ENCODE assay signal across 21 cellular contexts in the genomic region with DNA sequence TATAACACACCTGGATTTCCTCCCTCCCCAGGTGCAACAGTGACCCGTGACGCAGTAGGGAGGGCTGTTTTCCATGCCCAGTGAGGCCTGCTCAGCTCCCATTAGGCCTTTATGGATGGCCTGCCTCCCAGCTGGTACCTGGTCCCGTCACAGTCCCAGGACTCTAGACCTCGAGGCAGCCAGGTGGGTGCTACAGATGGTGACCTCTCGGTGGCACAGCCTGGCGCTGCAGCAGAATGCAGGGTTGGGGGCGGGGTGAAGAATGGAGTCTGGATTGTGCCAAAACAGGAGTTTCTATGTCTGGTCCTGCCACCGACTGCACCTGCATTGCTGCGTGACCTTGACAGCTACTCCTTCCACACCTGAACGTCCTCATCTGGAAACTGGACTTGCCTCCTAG. TPM values are rescaled to one million over a fixed set of nuclear protein-coding genes. Genes with fewer than 3 reads are reported as not detected.
DNase-seq lines count a peak whose midpoint lies in the region; ATAC-seq and TF ChIP-seq lines count a peak whose summit lies in the region.
"Had no signal": no experiment of that assay in that cellular context is flagged by ENCODE, and none has a peak within 500 bp of the region (broad histone marks: within the 10 kb centered on the region; RNA-seq: fewer than 3 reads in every experiment).

No MANE protein-coding gene starts in this region.

- H3K9me3 ChIP-seq in upper lobe of right lung (no peaks in the 10 kb centered on the region), psoas muscle (no peaks in the 10 kb centered on the region)
- H3K9me3 ChIP-seq: thyroid gland had no signal

- H3K4me3 ChIP-seq in upper lobe of right lung (no peak overlapping the region), psoas muscle (no peak overlapping the region)
- H3K4me3 ChIP-seq: lung, neural progenitor cell, thyroid gland had no signal

- no peaks in the 10 kb centered on the region for H3K36me3 ChIP-seq in upper lobe of right lung
- no peaks in the 10 kb centered on the region for H3K36me3 ChIP-seq in psoas muscle (ENCODE audit: insufficient read depth in 1 of 2, low read depth in 1 of 2)
- H3K36me3 ChIP-seq: neural progenitor cell, thyroid gland had no signal

- ATAC-seq in upper lobe of right lung (no peak), psoas muscle (no peak)
- ATAC-seq: activated naive CD8-positive, alpha-beta T cell treated with anti-CD3 and anti-CD28 coated beads, Interleukin-2, amount 50 U/mL, for 24 hours had no signal

- intact Hi-C loops in upper lobe of right lung (cut with DNase I): no loop called here
- intact Hi-C loops in psoas muscle (cut with DNase I): no loop called here

- no peaks in the 10 kb centered on the region for H3K4me1 ChIP-seq in upper lobe of right lung
- H3K4me1 ChIP-seq in psoas muscle: no peaks in the 10 kb centered on the region
- H3K4me1 ChIP-seq: neural progenitor cell, thyroid gland had no signal

- TF ChIP-seq CTCF in upper lobe of right lung (IDR thresholded peaks at IDR 0.05) (no peak), psoas muscle (IDR thresholded peaks at IDR 0.05) (no peak)

- DNase-seq in DMS79 treated with DMSO at 0.1 percent for 48 hours (lab: John Stamatoyannopoulos, UW) (peak; percentile 37), DMS79 (lab: John Stamatoyannopoulos, UW) (no peak), NCI-H187 (lab: John Stamatoyannopoulos, UW) (peak; percentile 75 to 81), NCI-H69 (lab: John Stamatoyannopoulos, UW) (peak; percentile 91), left kidney (ENCODE audit: low read depth, low spot score) (peak; percentile 63), T-helper 9 cell (no peak), upper lobe of right lung (no peak), psoas muscle (no peak)
- DNase-seq: activated CD4-positive, alpha-beta T cell treated with anti-CD3 and anti-CD28 coated beads for 4 hours; activated gamma-delta T cell treated with Interleukin-2 at 50 U/mL for 16 hours; activated naive CD8-positive, alpha-beta T cell treated with anti-CD3 and anti-CD28 coated beads, Interleukin-2, amount 50 U/mL, for 24 hours; activated T-cell treated with anti-CD3 and anti-CD28 coated beads, Interleukin-2, amount 50 U/mL, for 24 hours; cerebellar nuclear complex; H9; kidney glomerular epithelial cell; NCI-H1048; NCI-H226; posterior cingulate gyrus; thyroid gland had no signal

- no peak overlapping the region for H3K27ac ChIP-seq in upper lobe of right lung
- H3K27ac ChIP-seq in psoas muscle: no peak overlapping the region
- H3K27ac ChIP-seq: neural progenitor cell, thyroid gland had no signal

- WGBS in psoas muscle, 3 donors: 78 to 87% (median 82%) methylated on average over 10 of the region's 10 CpGs

- H3K27me3 ChIP-seq in upper lobe of right lung (no peaks in the 10 kb centered on the region), psoas muscle (ENCODE audit: insufficient read depth in 3 of 3, low read length in 2 of 3) (no peaks in the 10 kb centered on the region)
- H3K27me3 ChIP-seq: neural progenitor cell, thyroid gland had no signal

RNA-seq across cellular contexts. Expression of gene YWHAQ, which starts 18.0 kb away (rescaled TPM):
- 191 TPM for total RNA-seq in upper lobe of right lung
- total RNA-seq in psoas muscle: 10 to 100 TPM; 53.5 to 65.9 (median 59.1) TPM
- polyA plus RNA-seq in psoas muscle: 10 to 100 TPM; 41.5 to 74.7 (median 57.3) TPM

Comparison
In these comparisons a context has a peak if more than half of its experiments do, and no peak if none do; other contexts are left out.
1. DNase-seq: peak in DMS79 treated with DMSO at 0.1 percent for 48 hours (single experiment), NCI-H187 (2 of 2), NCI-H69 (single experiment) and left kidney (single experiment); none in DMS79 (single experiment), T-helper 9 cell (single experiment), upper lobe of right lung (single experiment) and psoas muscle (0 of 2).